ENCODE assay signal across 1 cellular context in genomic region chr2:9990735-9991134, GRCh38.
TF ChIP-seq lines count a peak whose summit lies in the region.

No MANE protein-coding gene starts in this region.

TF ChIP-seq in endothelial cell of umbilical vein, 7 proteins besides CTCF, POLR2A, EP300 and RAD21 (continued from another document):
- TF ChIP-seq MAX (IDR thresholded peaks at IDR 0.05; ENCODE audit: insufficient read depth, insufficient read length) (no peak), JUN (IDR thresholded peaks at IDR 0.05; ENCODE audit: borderline replicate concordance, insufficient read depth, insufficient read length, low read depth) (no peak), EZH2 (IDR thresholded peaks at IDR 0.05; ENCODE audit: borderline replicate concordance, low read depth, low read length, severe bottlenecking) (no peak), GATA2 (IDR thresholded peaks at IDR 0.05; ENCODE audit: insufficient read depth, insufficient read length, low read depth, low read length) (no peak), FOS (IDR thresholded peaks at IDR 0.05; ENCODE audit: borderline replicate concordance, insufficient read depth, low read length) (no peak)
TF ChIP-seq in endothelial cell of umbilical vein: peak in this region for 0.
